Comparison of ENCODE assay signal across 10 cellular contexts in genomic region chr6:29975561-29975907, GRCh38. TPM values are rescaled to one million over a fixed set of nuclear protein-coding genes. Genes with fewer than 3 reads are reported as not detected.
DNase-seq lines count a peak whose midpoint lies in the region; ATAC-seq and TF ChIP-seq lines count a peak whose summit lies in the region.
"Had no signal": no experiment of that assay in that cellular context is flagged by ENCODE, and none has a peak within 500 bp of the region (broad histone marks: within the 10 kb centered on the region; RNA-seq: fewer than 3 reads in every experiment).

No MANE protein-coding gene starts in this region.

- H3K27me3 ChIP-seq in dorsolateral prefrontal cortex: peaks cover 0 to 5% (median 0%) of the 10 kb centered on the region in 45 donors
- peaks cover 19% of the 10 kb centered on the region for H3K27me3 ChIP-seq in mucosa of stomach (ENCODE audit: control insufficient read depth, insufficient read depth, low read length)
- no peaks in the 10 kb centered on the region for H3K27me3 ChIP-seq in thyroid gland

- peaks cover 37% of the 10 kb centered on the region for H3K4me1 Mint-ChIP-seq in activated T-cell treated with anti-CD3 and anti-CD28 coated beads, Interleukin-2, amount 50 U/mL, for 24 hours (ENCODE audit: low read depth)

- no peak for DNase-seq in activated T-cell treated with anti-CD3 and anti-CD28 coated beads, Interleukin-2, amount 50 U/mL, for 24 hours
- DNase-seq in activated T-cell treated with anti-CD3 and anti-CD28 coated beads, Interleukin-2, amount 50 U/mL, for 1 hour: no peak
- DNase-seq in dorsolateral prefrontal cortex (peak in 1 of 10 donors; percentile 9), thyroid gland (peak in 1 of 2 donors; percentile 10), OCI-M1 (lab: John Stamatoyannopoulos, UW) (no peak), mucosa of gallbladder (ENCODE audit: low spot score) (no peak)
- DNase-seq: effector CD8-positive, alpha-beta T cell had no signal

- H3K27me3 Mint-ChIP-seq in activated T-cell treated with anti-CD3 and anti-CD28 coated beads, Interleukin-2, amount 50 U/mL, for 24 hours: peaks cover 52% of the 10 kb centered on the region

- no peak for TF ChIP-seq POLR2A in thyroid gland (IDR thresholded peaks at IDR 0.05)

- ATAC-seq in GM21737 (IDR thresholded peaks at IDR 0.05; ENCODE audit: unreplicated experiment): no peak

- peak overlapping the region in 1 of 59 donors; percentile 31 for H3K27ac ChIP-seq in dorsolateral prefrontal cortex
- peak overlapping the region in 1 of 3 donors; percentile 32 for H3K27ac ChIP-seq in thyroid gland
- H3K27ac ChIP-seq: KMS-11 had no signal

- H3K4me1 ChIP-seq in mucosa of stomach (ENCODE audit: control insufficient read depth, insufficient read depth, low read length) (peaks cover 26% of the 10 kb centered on the region), thyroid gland (peaks cover 13 to 22% of the 10 kb centered on the region in 2 donors)

- H3K9me3 ChIP-seq in mucosa of stomach (ENCODE audit: control insufficient read depth, low read length) (no peaks in the 10 kb centered on the region), thyroid gland (no peaks in the 10 kb centered on the region)

- H3K9ac ChIP-seq in mucosa of stomach (ENCODE audit: low read length): peak overlapping the region; percentile 85
- H3K9ac ChIP-seq: KMS-11 had no signal

- H3K36me3 ChIP-seq in mucosa of stomach (ENCODE audit: control insufficient read depth, insufficient read depth, low read length) (no peaks in the 10 kb centered on the region), thyroid gland (no peaks in the 10 kb centered on the region)

- TF ChIP-seq CTCF in dorsolateral prefrontal cortex (IDR thresholded peaks at IDR 0.05 in 54 of 56, conservative IDR thresholded peaks at IDR 0.05 in 2 of 56; ENCODE audit: low read depth in 1 of 56, partially characterized antibody in 56 of 56): no peak
- no peak for TF ChIP-seq CTCF in thyroid gland (IDR thresholded peaks at IDR 0.05)

- H3K4me3 ChIP-seq in dorsolateral prefrontal cortex (peak overlapping the region in 57 of 59 donors; percentile 1 to 77 (median 59)), mucosa of stomach (ENCODE audit: low read length) (no peak overlapping the region), thyroid gland (replicated peaks in 1 of 3) (peak overlapping the region in 2 of 3 donors; percentile 2 to 29)

- WGBS in thyroid gland, 2 donors: 9 to 13% methylated on average over 24 to 25 of the region's 25 CpGs

- no peaks in the 10 kb centered on the region for H3K36me3 Mint-ChIP-seq in activated T-cell treated with anti-CD3 and anti-CD28 coated beads, Interleukin-2, amount 50 U/mL, for 24 hours (ENCODE audit: low read depth)

- intact Hi-C loops in dorsolateral prefrontal cortex (cut with DNase I) (no loop called here), thyroid gland (cut with DNase I) (no loop called here)

- no peak overlapping the region for H3K27ac Mint-ChIP-seq in activated T-cell treated with anti-CD3 and anti-CD28 coated beads, Interleukin-2, amount 50 U/mL, for 24 hours

- peak overlapping the region; percentile 78 for H3K4me3 Mint-ChIP-seq in activated T-cell treated with anti-CD3 and anti-CD28 coated beads, Interleukin-2, amount 50 U/mL, for 24 hours

- H3K9me3 Mint-ChIP-seq in activated T-cell treated with anti-CD3 and anti-CD28 coated beads, Interleukin-2, amount 50 U/mL, for 24 hours: no peaks in the 10 kb centered on the region

RNA-seq across cellular contexts. Expression of gene HLA-A, which starts 33.2 kb away (rescaled TPM):
- 100 to 1,000 TPM in 84 of 120 experiments, 10 to 100 TPM in 36; 40.9 to 370 (median 124) TPM for total RNA-seq in dorsolateral prefrontal cortex
- 100 to 1,000 TPM; 398 to 842 (median 578) TPM for total RNA-seq in thyroid gland
- 1,097 TPM for total RNA-seq in mucosa of gallbladder
